Comparison of ENCODE assay signal across 28 cellular contexts in genomic region chr19:57249329-57249728, GRCh38.
"Had no signal": no experiment of that assay in that cellular context is flagged by ENCODE, and none has a peak within 500 bp of the region (broad histone marks: within the 10 kb centered on the region; RNA-seq: fewer than 3 reads in every experiment).

No MANE protein-coding gene starts in this region.

- H3K4me3 Mint-ChIP-seq: mesothelial cell of epicardium, nephron progenitor cell had no signal

- H3K4me1 Mint-ChIP-seq: mesothelial cell of epicardium, nephron progenitor cell had no signal

- ATAC-seq: heart right ventricle; left cardiac atrium; left lung; mucosa of descending colon; naive thymus-derived CD4-positive, alpha-beta T cell; psoas muscle had no signal

- H3K9me3 ChIP-seq: heart right ventricle, left lung, psoas muscle, sigmoid colon, thyroid gland, vagina had no signal

- H3K27ac ChIP-seq: coronary artery, esophagus muscularis mucosa, heart right ventricle, left lung, ovary, psoas muscle, sigmoid colon, skin epidermis, spleen, stomach, thyroid gland, vagina had no signal

- H3K9me3 Mint-ChIP-seq: mesothelial cell of epicardium, nephron progenitor cell had no signal

- H3K4me3 ChIP-seq: coronary artery, esophagus muscularis mucosa, heart right ventricle, left lung, mucosa of descending colon, ovary, psoas muscle, sigmoid colon, skin epidermis, spleen, stomach, thyroid gland, vagina had no signal

- DNase-seq: dermis blood vessel endothelial cell; effector memory CD4-positive, alpha-beta T cell; foreskin melanocyte; glutamatergic neuron; heart right ventricle; left cardiac atrium; left lung; mesenchymal stem cell; mucosa of descending colon; naive thymus-derived CD4-positive, alpha-beta T cell; nephron progenitor cell; nucleus accumbens; ovary; posterior cingulate gyrus; psoas muscle; right cardiac atrium; sigmoid colon; spleen; stimulated activated CD4-positive, alpha-beta T cell treated with anti-CD3 and anti-CD28 coated beads, Interleukin-2, amount 100 ng/mL, for 48 hours; stimulated activated naive CD4-positive, alpha-beta T cell treated with Interleukin-2 at 50 U/mL for 16 hours; stomach; thyroid gland; trophoblast cell had no signal

- H3K27ac Mint-ChIP-seq: mesothelial cell of epicardium; naive thymus-derived CD4-positive, alpha-beta T cell; nephron progenitor cell had no signal

- H3K27me3 ChIP-seq: esophagus muscularis mucosa, heart right ventricle, left lung, ovary, sigmoid colon, spleen, stomach, thyroid gland, vagina had no signal

- H3K4me1 ChIP-seq: esophagus muscularis mucosa, heart right ventricle, left lung, psoas muscle, sigmoid colon, spleen, stomach, thyroid gland, vagina had no signal
